In genomic region chr1:38624341-38625039, GRCh38 we compare ENCODE assay signal across 19 cellular contexts.
"Had no signal": no experiment of that assay in that cellular context is flagged by ENCODE, and none has a peak within 500 bp of the region (broad histone marks: within the 10 kb centered on the region; RNA-seq: fewer than 3 reads in every experiment).

No MANE protein-coding gene starts in this region.

- H3K27ac ChIP-seq: gastrocnemius medialis, hepatocyte, lower lobe of right lung, neural progenitor cell, pancreas, skin epidermis, stomach, thoracic aorta, WERI-Rb-1 had no signal

- H3K9me3 ChIP-seq: gastrocnemius medialis, lower lobe of right lung, pancreas, thoracic aorta had no signal

- ATAC-seq: activated CD8-positive, alpha-beta T cell treated with anti-CD3 and anti-CD28 coated beads for 36 hours; activated T-cell treated with anti-CD3 and anti-CD28 coated beads, Interleukin-2, amount 50 U/mL, for 72 hours; gastrocnemius medialis; lower lobe of right lung had no signal

- H3K27me3 ChIP-seq: gastrocnemius medialis, neural progenitor cell, pancreas, stomach had no signal

- H3K4me3 ChIP-seq: gastrocnemius medialis, hepatocyte, lower lobe of right lung, neural progenitor cell, pancreas, skin epidermis, stomach, thoracic aorta had no signal

- DNase-seq: activated CD4-positive, alpha-beta T cell treated with anti-CD3 and anti-CD28 coated beads for 4 hours; activated CD8-positive, alpha-beta memory T cell treated with anti-CD3 and anti-CD28 coated beads, Interleukin-2, amount 50 U/mL, for 4 hours; activated CD8-positive, alpha-beta T cell treated with anti-CD3 and anti-CD28 coated beads for 36 hours; activated gamma-delta T cell treated with Interleukin-2 at 50 U/mL for 16 hours; activated naive CD8-positive, alpha-beta T cell treated with anti-CD3 and anti-CD28 coated beads, Interleukin-2, amount 10 ng/mL, durations not matched to agents 7 days and 5 days; activated T-cell treated with anti-CD3 and anti-CD28 coated beads, Interleukin-2, amount 50 U/mL, for 72 hours; aorta; central memory CD4-positive, alpha-beta T cell; effector memory CD4-positive, alpha-beta T cell; gastrocnemius medialis; lower lobe of right lung; pancreas; stimulated activated CD4-positive, alpha-beta T cell treated with anti-CD3 and anti-CD28 coated beads, Interleukin-4, amount 100 ng/mL, for 4 hours; stomach; WERI-Rb-1 had no signal

- H3K4me1 ChIP-seq: gastrocnemius medialis, lower lobe of right lung, pancreas had no signal

- H3K36me3 ChIP-seq: gastrocnemius medialis, lower lobe of right lung, neural progenitor cell, pancreas, stomach, thoracic aorta, WERI-Rb-1 had no signal
